ENCODE assay signal across 22 cellular contexts in the genomic region with DNA sequence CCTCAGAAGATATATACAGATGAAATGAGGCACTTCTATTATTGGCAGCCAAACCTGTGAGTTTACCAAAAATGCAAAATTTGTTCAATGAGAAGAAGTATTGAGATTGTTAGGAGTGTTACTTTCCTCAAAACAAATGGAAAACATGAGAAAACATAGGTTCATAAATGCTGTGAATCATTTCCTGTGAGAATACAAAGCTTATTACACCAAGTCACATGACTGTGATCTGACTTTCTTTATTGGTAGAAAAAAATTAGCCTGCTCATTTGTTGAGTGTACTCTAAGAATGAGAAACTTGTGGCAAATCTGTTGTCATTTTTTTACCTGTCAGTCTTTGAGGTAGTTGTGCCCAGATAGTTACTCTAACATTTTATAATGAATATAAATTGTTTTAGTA.
A peak's percentile ranks its signal among the peaks of the same experiment; 100 is the strongest.
DNase-seq lines count a peak whose midpoint lies in the region; ATAC-seq, FAIRE-seq and TF ChIP-seq lines count a peak whose summit lies in the region.
"Had no signal": no experiment of that assay in that cellular context is flagged by ENCODE, and none has a peak within 500 bp of the region (broad histone marks: within the 10 kb centered on the region; RNA-seq: fewer than 3 reads in every experiment).

No MANE protein-coding gene starts in this region.

- H3K9ac ChIP-seq in endothelial cell of umbilical vein (replicated peaks; ENCODE audit: extremely low read depth, insufficient read depth, low read length), result no peak overlapping the region

- H3K4me3 Mint-ChIP-seq in activated naive CD4-positive, alpha-beta T cell treated with anti-CD3 and anti-CD28 coated beads for 36 hours, result no peak overlapping the region
- no peak overlapping the region for H3K4me3 Mint-ChIP-seq in stimulated activated naive CD8-positive, alpha-beta T cell treated with anti-CD3 and anti-CD28 coated beads, Interleukin-15, amount 100 ng/mL, for 72 hours
- H3K4me3 Mint-ChIP-seq: CD4-positive, alpha-beta memory T cell had no signal

- H3K27ac Mint-ChIP-seq in activated naive CD4-positive, alpha-beta T cell treated with anti-CD3 and anti-CD28 coated beads for 36 hours, result peak overlapping the region; percentile 14
- peak overlapping the region in 1 of 2 donors; percentile 73 for H3K27ac Mint-ChIP-seq in stimulated activated naive CD8-positive, alpha-beta T cell treated with anti-CD3 and anti-CD28 coated beads, Interleukin-15, amount 100 ng/mL, for 72 hours
- H3K27ac Mint-ChIP-seq: CD4-positive, alpha-beta memory T cell had no signal

- no peaks in the 10 kb centered on the region for H3K79me2 ChIP-seq in endothelial cell of umbilical vein (ENCODE audit: control insufficient read depth, insufficient read depth, low read length)

- no peak overlapping the region for H3K27ac ChIP-seq in endothelial cell of umbilical vein (ENCODE audit: insufficient read depth, low read depth, low read length)
- H3K27ac ChIP-seq in tibial artery, result no peak overlapping the region
- H3K27ac ChIP-seq: esophagus squamous epithelium, left ventricle myocardium inferior had no signal

- no peak overlapping the region for H2AFZ ChIP-seq in endothelial cell of umbilical vein (ENCODE audit: low read depth, low read length)

- dilution Hi-C loops in endothelial cell of umbilical vein (cut with MboI; ENCODE audit: extremely low pct_ligation_motif_present, low sequenced_read_pairs), result no loop called here

- intact Hi-C loops in activated naive CD4-positive, alpha-beta T cell treated with anti-CD3 and anti-CD28 coated beads for 36 hours (cut with micrococcal nuclease), result loop anchor here (1.0 to 5.0 kb wide), 7 partner anchors 38 to 1306 kb away; partner anchors contain the start of gene TMEM135
- intact Hi-C loops in endothelial cell of umbilical vein (cut with micrococcal nuclease), result no loop called here
- intact Hi-C loops in tibial artery (cut with DNase I; ENCODE audit: low total_unique reads), result no loop called here

- TF ChIP-seq CTCF in endothelial cell of umbilical vein (IDR thresholded peaks at IDR 0.05; ENCODE audit: extremely low read depth in 1 of 2, insufficient read depth in 1 of 2, low read depth in 1 of 2, low read length in 2 of 2) (no peak), tibial artery (IDR thresholded peaks at IDR 0.05) (no peak)

- peaks cover 2% of the 10 kb centered on the region for H3K9me3 Mint-ChIP-seq in activated naive CD4-positive, alpha-beta T cell treated with anti-CD3 and anti-CD28 coated beads for 36 hours
- peaks cover 0 to 6% of the 10 kb centered on the region in 2 donors for H3K9me3 Mint-ChIP-seq in stimulated activated naive CD8-positive, alpha-beta T cell treated with anti-CD3 and anti-CD28 coated beads, Interleukin-15, amount 100 ng/mL, for 72 hours

- no peak overlapping the region for H3K4me2 ChIP-seq in endothelial cell of umbilical vein (ENCODE audit: insufficient read depth, low read length)

- no peaks in the 10 kb centered on the region for H4K20me1 ChIP-seq in endothelial cell of umbilical vein (replicated peaks; ENCODE audit: control insufficient read depth, extremely low read depth, insufficient read depth, low read length)

- BruUV-seq in endothelial cell of umbilical vein (replicated peaks; lab: Mats Ljungman, UMichigan), result no TSS peak

- H3K36me3 Mint-ChIP-seq in activated naive CD4-positive, alpha-beta T cell treated with anti-CD3 and anti-CD28 coated beads for 36 hours (ENCODE audit: low read depth), result peaks cover 1% of the 10 kb centered on the region

- H3K4me3 ChIP-seq in endothelial cell of umbilical vein (replicated peaks in 1 of 3; ENCODE audit: insufficient read depth in 1 of 3, low read depth in 1 of 3, low read length in 3 of 3) (no peak overlapping the region), tibial artery (no peak overlapping the region)
- H3K4me3 ChIP-seq: esophagus squamous epithelium, left ventricle myocardium inferior had no signal

- no peaks in the 10 kb centered on the region for H3K27me3 Mint-ChIP-seq in activated naive CD4-positive, alpha-beta T cell treated with anti-CD3 and anti-CD28 coated beads for 36 hours (ENCODE audit: low read depth)
- no peaks in the 10 kb centered on the region for H3K27me3 Mint-ChIP-seq in stimulated activated naive CD8-positive, alpha-beta T cell treated with anti-CD3 and anti-CD28 coated beads, Interleukin-15, amount 100 ng/mL, for 72 hours
- H3K27me3 Mint-ChIP-seq: CD4-positive, alpha-beta memory T cell had no signal

- H3K36me3 ChIP-seq in endothelial cell of umbilical vein (ENCODE audit: control insufficient read depth in 2 of 2, extremely low read depth in 1 of 2, insufficient read depth in 2 of 2, low read length in 2 of 2) (no peaks in the 10 kb centered on the region), tibial artery (no peaks in the 10 kb centered on the region)
- H3K36me3 ChIP-seq: esophagus squamous epithelium, left ventricle myocardium inferior had no signal

- H3K4me1 ChIP-seq in endothelial cell of umbilical vein (ENCODE audit: control insufficient read depth, extremely low read depth, insufficient read depth, low read length), result peaks cover 5% of the 10 kb centered on the region
- peaks cover 0 to 11% (median 3%) of the 10 kb centered on the region in 4 donors for H3K4me1 ChIP-seq in tibial artery
- H3K4me1 ChIP-seq: esophagus squamous epithelium, left ventricle myocardium inferior had no signal

- H3K9me3 ChIP-seq in endothelial cell of umbilical vein (replicated peaks; ENCODE audit: control insufficient read depth, insufficient read depth, low read length) (no peaks in the 10 kb centered on the region), tibial artery (no peaks in the 10 kb centered on the region)
- H3K9me3 ChIP-seq: esophagus squamous epithelium, left ventricle myocardium inferior had no signal

- peaks cover 29% of the 10 kb centered on the region for H3K4me1 Mint-ChIP-seq in activated naive CD4-positive, alpha-beta T cell treated with anti-CD3 and anti-CD28 coated beads for 36 hours (ENCODE audit: low read depth)
- peaks cover 28% of the 10 kb centered on the region for H3K4me1 Mint-ChIP-seq in stimulated activated naive CD8-positive, alpha-beta T cell treated with anti-CD3 and anti-CD28 coated beads, Interleukin-15, amount 100 ng/mL, for 72 hours

- peak; percentile 48 for FAIRE-seq in endothelial cell of umbilical vein (lab: Jason Lieb, UNC)

- ATAC-seq in stimulated activated naive CD8-positive, alpha-beta T cell treated with anti-CD3 and anti-CD28 coated beads, Interleukin-15, amount 100 ng/mL, for 72 hours, result peak; percentile 97
- ATAC-seq: Right ventricle myocardium inferior had no signal

- H3K27me3 ChIP-seq in endothelial cell of umbilical vein (ENCODE audit: control insufficient read depth in 2 of 2, insufficient read depth in 2 of 2, low read length in 2 of 2) (no peaks in the 10 kb centered on the region), tibial artery (no peaks in the 10 kb centered on the region)
- H3K27me3 ChIP-seq: esophagus squamous epithelium had no signal

- no peak for DNase-seq in activated naive CD4-positive, alpha-beta T cell treated with anti-CD3 and anti-CD28 coated beads for 36 hours
- no peak for DNase-seq in activated naive CD4-positive, alpha-beta T cell treated with Interleukin-2 at 50 U/mL for 16 hours
- peak; percentile 16 for DNase-seq in RPMI7951 (ENCODE audit: low read depth)
- no peak for DNase-seq in endothelial cell of umbilical vein (ENCODE audit: low read depth, low spot score)
- no peak for DNase-seq in stimulated activated naive CD8-positive, alpha-beta T cell treated with anti-CD3 and anti-CD28 coated beads, Interleukin-15, amount 100 ng/mL, for 72 hours
- no peak for DNase-seq in HUDEP-2 (lab: John Stamatoyannopoulos, UW; ENCODE audit: unreplicated experiment in 76 of 76)
- no peak for DNase-seq in middle frontal gyrus (ENCODE audit: extremely low spot score, low spot score)
- DNase-seq in tibial artery, result no peak
- DNase-seq: activated CD4-positive, alpha-beta T cell treated with anti-CD3 and anti-CD28 coated beads for 4 hours; caudate nucleus; CD4-positive, alpha-beta memory T cell; DMS79; effector CD4-positive, alpha-beta T cell; esophagus squamous epithelium; glutamatergic neuron; left ventricle myocardium inferior; NCI-H1092; NCI-H2029 treated with DMSO at 0.1 percent for 48 hours; NCI-H446; retina; stimulated activated CD8-positive, alpha-beta memory T cell treated with anti-CD3 and anti-CD28 coated beads, Interleukin-4, amount 100 ng/mL, for 48 hours had no signal

- CTCF ChIA-PET in activated naive CD4-positive, alpha-beta T cell treated with anti-CD3 and anti-CD28 coated beads for 36 hours (lab: Charles Lee), result no interaction called here
- CTCF ChIA-PET in endothelial cell of umbilical vein (lab: Charles Lee), result no interaction called here

- no peak for TF ChIP-seq POLR2A in endothelial cell of umbilical vein (IDR thresholded peaks at IDR 0.05; ENCODE audit: low read depth, low read length)

- POLR2A ChIA-PET in endothelial cell of umbilical vein (lab: Charles Lee), result interaction anchor here (0.7 kb wide), 1 partner anchor 139 kb away, joined by 4 read pairs; no protein-coding TSS in a partner anchor

- H3K9me1 ChIP-seq in endothelial cell of umbilical vein (replicated peaks; ENCODE audit: control insufficient read depth, extremely low read depth, insufficient read depth, low read length), result peaks cover 3% of the 10 kb centered on the region

TF ChIP-seq in endothelial cell of umbilical vein, 7 proteins besides CTCF, POLR2A, EP300 and RAD21:
- TF ChIP-seq MAX (IDR thresholded peaks at IDR 0.05; ENCODE audit: insufficient read depth, insufficient read length), result no peak
- TF ChIP-seq JUN (IDR thresholded peaks at IDR 0.05; ENCODE audit: borderline replicate concordance, insufficient read depth, insufficient read length, low read depth), result peak; percentile 63
- peak; percentile 18 for TF ChIP-seq FOS (IDR thresholded peaks at IDR 0.05; ENCODE audit: borderline replicate concordance, insufficient read depth, low read length)
TF ChIP-seq in endothelial cell of umbilical vein: peak in this region for 2.
